ENCODE assay signal across 17 cellular contexts in genomic region chr6:169451065-169451840, GRCh38.
DNase-seq lines count a peak whose midpoint lies in the region; ATAC-seq and TF ChIP-seq lines count a peak whose summit lies in the region.
"Had no signal": no experiment of that assay in that cellular context is flagged by ENCODE, and none has a peak within 500 bp of the region (broad histone marks: within the 10 kb centered on the region; RNA-seq: fewer than 3 reads in every experiment).

No MANE protein-coding gene starts in this region.

- peaks cover under 1 to 4% of the 10 kb centered on the region in 2 donors for H3K27me3 Mint-ChIP-seq in CD8-positive, alpha-beta memory T cell
- H3K27me3 Mint-ChIP-seq in CD4-positive, alpha-beta memory T cell: no peaks in the 10 kb centered on the region
- H3K27me3 Mint-ChIP-seq: activated CD8-positive, alpha-beta memory T cell treated with anti-CD3 and anti-CD28 coated beads, Interleukin-2, amount 10 ng/mL, durations not matched to agents 7 days and 5 days; B cell; dendritic cell treated with granulocyte-macrophage colony-stimulating factor and Interleukin-4, amounts not matched to agents 40 ng/mL and 50 ng/mL, for 4 days had no signal

- peak overlapping the region; percentile 48 for H3K27ac ChIP-seq in CD8-positive, alpha-beta memory T cell (ENCODE audit: low read depth, low read length)
- H3K27ac ChIP-seq in right cardiac atrium (ENCODE audit: low read length) (peak overlapping the region; percentile 6), smooth muscle cell (ENCODE audit: low read depth) (peak overlapping the region; percentile 85)
- no peak overlapping the region for H3K27ac ChIP-seq in CD4-positive, alpha-beta memory T cell (ENCODE audit: low read depth, low read length)

- H3K4me1 ChIP-seq in CD8-positive, alpha-beta memory T cell (ENCODE audit: insufficient read depth, low read length): no peaks in the 10 kb centered on the region
- H3K4me1 ChIP-seq in adipocyte (ENCODE audit: control insufficient read depth, insufficient read depth, low read length) (peaks cover 33% of the 10 kb centered on the region), right cardiac atrium (ENCODE audit: control insufficient read depth, insufficient read depth, low read length) (no peaks in the 10 kb centered on the region), smooth muscle cell (ENCODE audit: low read depth) (no peaks in the 10 kb centered on the region)
- no peaks in the 10 kb centered on the region for H3K4me1 ChIP-seq in CD4-positive, alpha-beta memory T cell (ENCODE audit: insufficient read depth, low read length)

- no peaks in the 10 kb centered on the region for H3K79me2 ChIP-seq in smooth muscle cell (ENCODE audit: low read depth)

- H3K36me3 Mint-ChIP-seq in CD8-positive, alpha-beta memory T cell: no peaks in the 10 kb centered on the region
- no peaks in the 10 kb centered on the region for H3K36me3 Mint-ChIP-seq in CD4-positive, alpha-beta memory T cell
- H3K36me3 Mint-ChIP-seq: activated CD8-positive, alpha-beta memory T cell treated with anti-CD3 and anti-CD28 coated beads, Interleukin-2, amount 10 ng/mL, durations not matched to agents 7 days and 5 days; activated naive CD4-positive, alpha-beta T cell treated with anti-CD3 and anti-CD28 coated beads, Interleukin-2, amount 50 U/mL, for 72 hours; natural killer cell had no signal

- CTCF ChIA-PET in CD8-positive, alpha-beta memory T cell (lab: Charles Lee): no interaction called here
- CTCF ChIA-PET in CD4-positive, alpha-beta memory T cell (lab: Charles Lee; ENCODE audit: partially characterized antibody): no interaction called here

- no peak overlapping the region for H2AFZ ChIP-seq in smooth muscle cell (ENCODE audit: low read depth)

- no peak for DNase-seq in CD8-positive, alpha-beta memory T cell
- DNase-seq in adipocyte (ENCODE audit: low read depth) (no peak), right cardiac atrium (no peak), smooth muscle cell (lab: John Stamatoyannopoulos, UW; ENCODE audit: unreplicated experiment) (no peak), kidney tubule cell (ENCODE audit: low spot score) (no peak)
- no peak for DNase-seq in CD4-positive, alpha-beta memory T cell
- DNase-seq in stimulated activated CD4-positive, alpha-beta T cell treated with anti-CD3 and anti-CD28 coated beads, Interleukin-12 subunit alpha, Interleukin-12 subunit beta, amount 100 ng/mL, for 4 hours: no peak
- DNase-seq: activated CD8-positive, alpha-beta memory T cell treated with anti-CD3 and anti-CD28 coated beads, Interleukin-2, amount 10 ng/mL, durations not matched to agents 7 days and 5 days; DMS79 treated with DMSO at 0.1 percent for 48 hours; foreskin melanocyte; islet precursor cell; natural killer cell; NCI-H2029 treated with DMSO at 0.1 percent for 48 hours had no signal

- H3K27me3 ChIP-seq in CD8-positive, alpha-beta memory T cell (ENCODE audit: insufficient read depth, low read length, poor library complexity, severe bottlenecking): no peaks in the 10 kb centered on the region
- no peaks in the 10 kb centered on the region for H3K27me3 ChIP-seq in adipocyte (replicated peaks; ENCODE audit: control insufficient read depth, insufficient read depth, low read length)
- no peaks in the 10 kb centered on the region for H3K27me3 ChIP-seq in right cardiac atrium (ENCODE audit: control insufficient read depth, insufficient read depth)
- H3K27me3 ChIP-seq in smooth muscle cell (ENCODE audit: low read depth): no peaks in the 10 kb centered on the region
- H3K27me3 ChIP-seq in CD4-positive, alpha-beta memory T cell (ENCODE audit: insufficient read depth, low read length): no peaks in the 10 kb centered on the region

- POLR2A ChIA-PET in CD8-positive, alpha-beta memory T cell (lab: Charles Lee): no interaction called here
- POLR2A ChIA-PET in CD4-positive, alpha-beta memory T cell (lab: Charles Lee; ENCODE audit: partially characterized antibody): no interaction called here

- no peaks in the 10 kb centered on the region for H3K36me3 ChIP-seq in CD8-positive, alpha-beta memory T cell (ENCODE audit: insufficient read depth, low read length)
- no peaks in the 10 kb centered on the region for H3K36me3 ChIP-seq in adipocyte (ENCODE audit: control insufficient read depth, insufficient read depth, low read length, severe bottlenecking)
- no peaks in the 10 kb centered on the region for H3K36me3 ChIP-seq in smooth muscle cell (ENCODE audit: low read depth)
- no peaks in the 10 kb centered on the region for H3K36me3 ChIP-seq in CD4-positive, alpha-beta memory T cell (ENCODE audit: insufficient read depth, low read length)

- no peaks in the 10 kb centered on the region for H3F3A ChIP-seq in smooth muscle cell (ENCODE audit: low read depth)

- H3K4me3 Mint-ChIP-seq in CD8-positive, alpha-beta memory T cell: no peak overlapping the region
- H3K4me3 Mint-ChIP-seq in CD4-positive, alpha-beta memory T cell: no peak overlapping the region
- H3K4me3 Mint-ChIP-seq: activated CD8-positive, alpha-beta memory T cell treated with anti-CD3 and anti-CD28 coated beads, Interleukin-2, amount 10 ng/mL, durations not matched to agents 7 days and 5 days; B cell; dendritic cell treated with granulocyte-macrophage colony-stimulating factor and Interleukin-4, amounts not matched to agents 40 ng/mL and 50 ng/mL, for 4 days; natural killer cell had no signal

- H4K20me1 ChIP-seq in smooth muscle cell (ENCODE audit: low read depth): no peaks in the 10 kb centered on the region

- H3K9me3 Mint-ChIP-seq in CD8-positive, alpha-beta memory T cell: no peaks in the 10 kb centered on the region
- H3K9me3 Mint-ChIP-seq in CD4-positive, alpha-beta memory T cell: no peaks in the 10 kb centered on the region
- H3K9me3 Mint-ChIP-seq: activated naive CD4-positive, alpha-beta T cell treated with anti-CD3 and anti-CD28 coated beads, Interleukin-2, amount 50 U/mL, for 72 hours; natural killer cell had no signal

- no peaks in the 10 kb centered on the region for H3K9me3 ChIP-seq in CD8-positive, alpha-beta memory T cell (ENCODE audit: low read length)
- no peaks in the 10 kb centered on the region for H3K9me3 ChIP-seq in adipocyte (ENCODE audit: control insufficient read depth, low read length)
- no peaks in the 10 kb centered on the region for H3K9me3 ChIP-seq in right cardiac atrium (ENCODE audit: control insufficient read depth, low read length)
- no peaks in the 10 kb centered on the region for H3K9me3 ChIP-seq in smooth muscle cell (replicated peaks; ENCODE audit: low read depth)
- H3K9me3 ChIP-seq in CD4-positive, alpha-beta memory T cell (ENCODE audit: control insufficient read depth in 1 of 2, low read length in 2 of 2): no peaks in the 10 kb centered on the region

- H3K27ac Mint-ChIP-seq in CD8-positive, alpha-beta memory T cell: no peak overlapping the region
- no peak overlapping the region for H3K27ac Mint-ChIP-seq in CD4-positive, alpha-beta memory T cell
- H3K27ac Mint-ChIP-seq: activated CD8-positive, alpha-beta memory T cell treated with anti-CD3 and anti-CD28 coated beads, Interleukin-2, amount 10 ng/mL, durations not matched to agents 7 days and 5 days; activated naive CD4-positive, alpha-beta T cell treated with anti-CD3 and anti-CD28 coated beads, Interleukin-2, amount 50 U/mL, for 72 hours; B cell; dendritic cell treated with granulocyte-macrophage colony-stimulating factor and Interleukin-4, amounts not matched to agents 40 ng/mL and 50 ng/mL, for 4 days; natural killer cell had no signal

- intact Hi-C loops in right cardiac atrium (cut with DNase I): no loop called here
- intact Hi-C loops in CD4-positive, alpha-beta memory T cell (cut with micrococcal nuclease): no loop called here

- H3K4me2 ChIP-seq in smooth muscle cell: peak overlapping the region; percentile 70

- H3K9ac ChIP-seq in adipocyte (ENCODE audit: low read length): peak overlapping the region; percentile 80
- peak overlapping the region; percentile 30 for H3K9ac ChIP-seq in smooth muscle cell (ENCODE audit: low read depth)

- no peak for ATAC-seq in right cardiac atrium
- no peak for ATAC-seq in GM18517 (IDR thresholded peaks at IDR 0.05; ENCODE audit: unreplicated experiment)
- ATAC-seq: activated CD8-positive, alpha-beta memory T cell treated with anti-CD3 and anti-CD28 coated beads, Interleukin-2, amount 10 ng/mL, durations not matched to agents 7 days and 5 days; activated naive CD4-positive, alpha-beta T cell treated with anti-CD3 and anti-CD28 coated beads, Interleukin-2, amount 50 U/mL, for 72 hours; natural killer cell had no signal

- H3K4me1 Mint-ChIP-seq in CD8-positive, alpha-beta memory T cell: no peaks in the 10 kb centered on the region
- no peaks in the 10 kb centered on the region for H3K4me1 Mint-ChIP-seq in CD4-positive, alpha-beta memory T cell
- H3K4me1 Mint-ChIP-seq: activated CD8-positive, alpha-beta memory T cell treated with anti-CD3 and anti-CD28 coated beads, Interleukin-2, amount 10 ng/mL, durations not matched to agents 7 days and 5 days; B cell; natural killer cell had no signal

- TF ChIP-seq CTCF in smooth muscle cell (IDR thresholded peaks at IDR 0.05; ENCODE audit: borderline replicate concordance, insufficient read depth, poor library complexity, severe bottlenecking): no peak

- WGBS in right cardiac atrium: 69% methylated on average over 14 of the region's 14 CpGs
- WGBS in smooth muscle cell (ENCODE audit: low lambda C conversion rate): 89% methylated on average over 14 of the region's 14 CpGs

- H3K4me3 ChIP-seq in CD8-positive, alpha-beta memory T cell (ENCODE audit: low read length): no peak overlapping the region
- H3K4me3 ChIP-seq in adipocyte (ENCODE audit: low read length): peak overlapping the region; percentile 72
- peak overlapping the region; percentile 7 for H3K4me3 ChIP-seq in right cardiac atrium (ENCODE audit: low read length)
- no peak overlapping the region for H3K4me3 ChIP-seq in smooth muscle cell
- no peak overlapping the region for H3K4me3 ChIP-seq in CD4-positive, alpha-beta memory T cell (ENCODE audit: low read length in 2 of 2)

Comparison
In these comparisons a context has a peak if more than half of its experiments do, and no peak if none do; other contexts are left out.
1. H3K4me3 ChIP-seq: peak in adipocyte (single experiment) and right cardiac atrium (single experiment); none in CD8-positive, alpha-beta memory T cell (single experiment), smooth muscle cell (single experiment) and CD4-positive, alpha-beta memory T cell (0 of 2).